1 cellular context compared by ENCODE assay signal in genomic region chr18:41906528-41907256, GRCh38.
TF ChIP-seq lines count a peak whose summit lies in the region.

No MANE protein-coding gene starts in this region.

TF ChIP-seq in H1, 55 proteins besides CTCF, POLR2A, EP300 and RAD21:
- TF ChIP-seq, protein P1, sequence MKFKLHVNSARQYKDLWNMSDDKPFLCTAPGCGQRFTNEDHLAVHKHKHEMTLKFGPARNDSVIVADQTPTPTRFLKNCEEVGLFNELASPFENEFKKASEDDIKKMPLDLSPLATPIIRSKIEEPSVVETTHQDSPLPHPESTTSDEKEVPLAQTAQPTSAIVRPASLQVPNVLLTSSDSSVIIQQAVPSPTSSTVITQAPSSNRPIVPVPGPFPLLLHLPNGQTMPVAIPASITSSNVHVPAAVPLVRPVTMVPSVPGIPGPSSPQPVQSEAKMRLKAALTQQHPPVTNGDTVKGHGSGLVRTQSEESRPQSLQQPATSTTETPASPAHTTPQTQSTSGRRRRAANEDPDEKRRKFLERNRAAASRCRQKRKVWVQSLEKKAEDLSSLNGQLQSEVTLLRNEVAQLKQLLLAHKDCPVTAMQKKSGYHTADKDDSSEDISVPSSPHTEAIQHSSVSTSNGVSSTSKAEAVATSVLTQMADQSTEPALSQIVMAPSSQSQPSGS (IDR thresholded peaks at IDR 0.05; ENCODE audit: low read length) = no peak
- no peak for TF ChIP-seq JUND (IDR thresholded peaks at IDR 0.05; ENCODE audit: low read length)
- TF ChIP-seq BACH1 (IDR thresholded peaks at IDR 0.05; ENCODE audit: low read length) = no peak
- no peak for TF ChIP-seq NANOG (IDR thresholded peaks at IDR 0.05; ENCODE audit: insufficient read depth, low read depth, low read length, poor library complexity, severe bottlenecking)
- no peak for TF ChIP-seq POU5F1 (IDR thresholded peaks at IDR 0.05; ENCODE audit: low read depth, low read length)
- TF ChIP-seq BCL11A (IDR thresholded peaks at IDR 0.05; ENCODE audit: low read depth in 2 of 2, low read length in 2 of 2) = no peak
- no peak for TF ChIP-seq EZH2 (IDR thresholded peaks at IDR 0.05; ENCODE audit: low read depth, low read length, severe bottlenecking)
- TF ChIP-seq RBBP5 (IDR thresholded peaks at IDR 0.05; ENCODE audit: borderline replicate concordance, low read depth, low read length) = no peak
- no peak for TF ChIP-seq MAFK (IDR thresholded peaks at IDR 0.05; ENCODE audit: low read depth, low read length)
